ENCODE assay signal across 8 cellular contexts in genomic region chr17:67629963-67630320, GRCh38.
DNase-seq lines count a peak whose midpoint lies in the region; ATAC-seq and TF ChIP-seq lines count a peak whose summit lies in the region.

No MANE protein-coding gene starts in this region.

- in situ Hi-C loops in mammary epithelial cell (cut with MboI; ENCODE audit: low sequenced_read_pairs in 2 of 2) = loop anchor here in 1 of 2 donors (10.0 kb wide), 1 partner anchor 255 kb away; the partner anchor contains the start of gene PITPNC1

- H3K9me3 ChIP-seq in mammary epithelial cell (replicated peaks; ENCODE audit: insufficient read depth, low read length) = no peaks in the 10 kb centered on the region
- H3K9me3 ChIP-seq in mesenchymal stem cell (ENCODE audit: control insufficient read depth, low read length) = no peaks in the 10 kb centered on the region

- no peaks in the 10 kb centered on the region for H3K27me3 Mint-ChIP-seq in stimulated activated memory B cell treated with anti-CD40 and anti-IgM and Interleukin-4, amounts not matched to agents 10 μg/mL and 1 μg/mL and 100 μg/mL, for 72 hours

- ATAC-seq in stimulated activated memory B cell treated with anti-CD40 and anti-IgM and Interleukin-4, amounts not matched to agents 10 μg/mL and 1 μg/mL and 100 μg/mL, for 72 hours = no peak
- ATAC-seq in GM21367 (IDR thresholded peaks at IDR 0.05; ENCODE audit: unreplicated experiment) = no peak
- no peak for ATAC-seq in GM21529 (IDR thresholded peaks at IDR 0.05; ENCODE audit: unreplicated experiment)

- H3K4me1 ChIP-seq in mammary epithelial cell (ENCODE audit: insufficient read depth, low read length) (no peaks in the 10 kb centered on the region), mesenchymal stem cell (ENCODE audit: control insufficient read depth, insufficient read depth, low read depth, low read length) (peaks cover 10% of the 10 kb centered on the region)

- H3K27me3 ChIP-seq in mammary epithelial cell (ENCODE audit: insufficient read depth, low read length) (no peaks in the 10 kb centered on the region), mesenchymal stem cell (ENCODE audit: control insufficient read depth in 1 of 2, insufficient read depth in 1 of 2, low read length in 2 of 2) (no peaks in the 10 kb centered on the region)

- dilution Hi-C loops in mammary epithelial cell (cut with HindIII; ENCODE audit: low sequenced_read_pairs) = loop anchor here (5.0 kb wide), 1 partner anchor 37 kb away; no protein-coding TSS in a partner anchor

- H3K4me3 Mint-ChIP-seq in stimulated activated memory B cell treated with anti-CD40 and anti-IgM and Interleukin-4, amounts not matched to agents 10 μg/mL and 1 μg/mL and 100 μg/mL, for 72 hours = no peak overlapping the region

- H3K79me2 ChIP-seq in mammary epithelial cell (ENCODE audit: insufficient read depth, low read length) = no peaks in the 10 kb centered on the region

- intact Hi-C loops in mammary epithelial cell (cut with micrococcal nuclease) = loop anchor here (1.0 kb wide), 4 partner anchors 155 to 256 kb away; no protein-coding TSS in a partner anchor

- no peak overlapping the region for H2BK5ac ChIP-seq in mesenchymal stem cell (ENCODE audit: low read depth, low read length, poor library complexity, severe bottlenecking)

- H3K4me3 ChIP-seq in mammary epithelial cell (replicated peaks in 1 of 3; ENCODE audit: insufficient read depth in 1 of 3, low read depth in 2 of 3, low read length in 3 of 3) (no peak overlapping the region), mesenchymal stem cell (ENCODE audit: insufficient read depth in 1 of 2, low read depth in 1 of 2, low read length in 2 of 2) (no peak overlapping the region)

- H3K4ac ChIP-seq in mesenchymal stem cell (ENCODE audit: low read depth in 1 of 2, low read length in 2 of 2) = no peak overlapping the region

- H2AK5ac ChIP-seq in mesenchymal stem cell (ENCODE audit: low read length, severe bottlenecking) = no peak overlapping the region

- no peak overlapping the region for H3K4me2 ChIP-seq in mammary epithelial cell (ENCODE audit: insufficient read depth, low read depth, low read length)
- no peak overlapping the region for H3K4me2 ChIP-seq in mesenchymal stem cell (ENCODE audit: low read length, poor library complexity, severe bottlenecking)

- H3K36me3 ChIP-seq in mammary epithelial cell (ENCODE audit: insufficient read depth, low read length) (no peaks in the 10 kb centered on the region), mesenchymal stem cell (ENCODE audit: control insufficient read depth in 1 of 2, insufficient read depth in 2 of 2, low read depth in 1 of 2, low read length in 2 of 2) (peaks cover 0 to 5% of the 10 kb centered on the region in 2 experiments)

- CTCF ChIA-PET in mammary epithelial cell (lab: Charles Lee; ENCODE audit: low non-redundant PET) = no interaction called here

- no peak overlapping the region for H3K9ac ChIP-seq in mammary epithelial cell (ENCODE audit: insufficient read depth, low read length)
- no peak overlapping the region for H3K9ac ChIP-seq in mesenchymal stem cell (ENCODE audit: low read length)

- H3K4me1 Mint-ChIP-seq in stimulated activated memory B cell treated with anti-CD40 and anti-IgM and Interleukin-4, amounts not matched to agents 10 μg/mL and 1 μg/mL and 100 μg/mL, for 72 hours = no peaks in the 10 kb centered on the region

- no peak overlapping the region for H2AFZ ChIP-seq in mammary epithelial cell (ENCODE audit: low read depth, low read length)
- H2AFZ ChIP-seq in mesenchymal stem cell (ENCODE audit: low read depth, low read length) = no peak overlapping the region

- WGBS in mammary epithelial cell (ENCODE audit: low coverage, missing lambda C conversion rate) = 27% methylated on average over 4 of the region's 4 CpGs
- WGBS in mesenchymal stem cell = 33% methylated on average over 2 of the region's 4 CpGs

- H4K91ac ChIP-seq in mesenchymal stem cell (ENCODE audit: low read length) = no peak overlapping the region

- H3K27ac ChIP-seq in mammary epithelial cell (ENCODE audit: insufficient read depth, low read depth, low read length) = no peak overlapping the region
- H3K27ac ChIP-seq in mesenchymal stem cell (ENCODE audit: low read length, poor library complexity, severe bottlenecking) = no peak overlapping the region

- DNase-seq in DMS153 (lab: John Stamatoyannopoulos, UW) (peak; percentile 17), DMS153 treated with DMSO at 0.1 percent for 48 hours (lab: John Stamatoyannopoulos, UW; ENCODE audit: unreplicated experiment) (no peak), NCI-H2081 treated with DMSO at 0.1 percent for 48 hours (lab: John Stamatoyannopoulos, UW) (peak; percentile 29), mammary epithelial cell (peak; percentile 38), mesenchymal stem cell (peak; percentile 61)

- H2BK12ac ChIP-seq in mesenchymal stem cell (ENCODE audit: low read length in 2 of 2) = no peak overlapping the region

- H2BK15ac ChIP-seq in mesenchymal stem cell (ENCODE audit: low read depth, poor library complexity, severe bottlenecking) = no peak overlapping the region

- H3K14ac ChIP-seq in mesenchymal stem cell (ENCODE audit: low read length in 2 of 2) = no peak overlapping the region

- H3K18ac ChIP-seq in mesenchymal stem cell (ENCODE audit: low read depth in 1 of 2, low read length in 2 of 2) = no peak overlapping the region

- H2BK120ac ChIP-seq in mesenchymal stem cell (ENCODE audit: low read depth, low read length) = no peak overlapping the region

- peaks cover 5% of the 10 kb centered on the region for H3K9me3 Mint-ChIP-seq in stimulated activated memory B cell treated with anti-CD40 and anti-IgM and Interleukin-4, amounts not matched to agents 10 μg/mL and 1 μg/mL and 100 μg/mL, for 72 hours

- no TSS peak for BruUV-seq in mammary epithelial cell (replicated peaks; lab: Mats Ljungman, UMichigan)

- TF ChIP-seq CTCF in mammary epithelial cell (conservative IDR thresholded peaks at IDR 0.05 in 1 of 2, IDR thresholded peaks at IDR 0.05 in 1 of 2; ENCODE audit: extremely low read depth in 1 of 2, insufficient read depth in 1 of 2, low read depth in 1 of 2, low read length in 2 of 2) = peak; percentile 29 to 50

- no peaks in the 10 kb centered on the region for H3K79me1 ChIP-seq in mesenchymal stem cell (replicated peaks; ENCODE audit: low read length, poor library complexity, severe bottlenecking)

- H3K27ac Mint-ChIP-seq in stimulated activated memory B cell treated with anti-CD40 and anti-IgM and Interleukin-4, amounts not matched to agents 10 μg/mL and 1 μg/mL and 100 μg/mL, for 72 hours = no peak overlapping the region

- H3K36me3 Mint-ChIP-seq in stimulated activated memory B cell treated with anti-CD40 and anti-IgM and Interleukin-4, amounts not matched to agents 10 μg/mL and 1 μg/mL and 100 μg/mL, for 72 hours = peaks cover 55% of the 10 kb centered on the region

- H4K20me1 ChIP-seq in mammary epithelial cell (ENCODE audit: insufficient read depth, low read length) = no peaks in the 10 kb centered on the region

- H3K23ac ChIP-seq in mesenchymal stem cell (ENCODE audit: low read length in 2 of 2) = no peak overlapping the region

- H4K8ac ChIP-seq in mesenchymal stem cell (ENCODE audit: low read length) = no peak overlapping the region
